Comparison of ENCODE assay signal across 8 cellular contexts in genomic region chr2:63049291-63050185, GRCh38. TPM values are rescaled to one million over a fixed set of nuclear protein-coding genes. Genes with fewer than 3 reads are reported as not detected.
DNase-seq lines count a peak whose midpoint lies in the region; ATAC-seq, FAIRE-seq and TF ChIP-seq lines count a peak whose summit lies in the region.

No MANE protein-coding gene starts in this region.

- H3K4me1 Mint-ChIP-seq in CD14-positive monocyte (peaks cover 60% of the 10 kb centered on the region), immature natural killer cell (peaks cover 45 to 53% of the 10 kb centered on the region in 2 donors)
- H3K4me1 Mint-ChIP-seq in activated T-cell treated with anti-CD3 and anti-CD28 coated beads, Interleukin-2, amount 50 U/mL, for 72 hours (ENCODE audit: low read depth): peaks cover 68% of the 10 kb centered on the region

- H3K36me3 ChIP-seq in thymus (ENCODE audit: control insufficient read depth, insufficient read depth): no peaks in the 10 kb centered on the region

- no peak for DNase-seq in CD14-positive monocyte (ENCODE audit: low spot score)
- peak; percentile 33 for DNase-seq in HK-2 (ENCODE audit: unreplicated experiment)
- peak; percentile 17 to 19 for DNase-seq in activated T-cell treated with anti-CD3 and anti-CD28 coated beads, Interleukin-2, amount 50 U/mL, for 72 hours
- DNase-seq in immature natural killer cell: no peak
- no peak for DNase-seq in GM12891 (ENCODE audit: insufficient read length, low spot score)
- no peak for DNase-seq in NCI-H446 (lab: John Stamatoyannopoulos, UW)
- DNase-seq in DMS79 (lab: John Stamatoyannopoulos, UW): no peak

- no peak for TF ChIP-seq POLR2A in GM12891 (IDR thresholded peaks at IDR 0.05; ENCODE audit: low read depth, low read length)

- no peak overlapping the region for H3K27ac ChIP-seq in thymus (ENCODE audit: low read depth)

- H3K9me3 ChIP-seq in thymus (ENCODE audit: control insufficient read depth): peaks cover 3% of the 10 kb centered on the region

- H3K27ac Mint-ChIP-seq in CD14-positive monocyte: no peak overlapping the region
- peak overlapping the region; percentile 43 for H3K27ac Mint-ChIP-seq in activated T-cell treated with anti-CD3 and anti-CD28 coated beads, Interleukin-2, amount 50 U/mL, for 72 hours
- no peak overlapping the region for H3K27ac Mint-ChIP-seq in immature natural killer cell

- no peak for TF ChIP-seq CTCF in CD14-positive monocyte (IDR thresholded peaks at IDR 0.05)

- no peak for FAIRE-seq in GM12891 (lab: Jason Lieb, UNC)

- H3K36me3 Mint-ChIP-seq in CD14-positive monocyte: peaks cover 27% of the 10 kb centered on the region in 2 donors
- peaks cover 3 to 4% of the 10 kb centered on the region in 2 donors for H3K36me3 Mint-ChIP-seq in activated T-cell treated with anti-CD3 and anti-CD28 coated beads, Interleukin-2, amount 50 U/mL, for 72 hours (ENCODE audit: insufficient read depth in 2 of 2)
- H3K36me3 Mint-ChIP-seq in immature natural killer cell: peaks cover 20 to 23% (median 23%) of the 10 kb centered on the region in 3 donors

- peak overlapping the region; percentile 74 for H3K4me3 ChIP-seq in thymus (ENCODE audit: low read length)

- H3K4me1 ChIP-seq in thymus (ENCODE audit: control insufficient read depth, insufficient read depth, low read length): peaks cover 33% of the 10 kb centered on the region

- 6% methylated on average over 46 of the region's 46 CpGs for WGBS in thymus

- peak in 1 of 2 donors; percentile 1 for ATAC-seq in activated T-cell treated with anti-CD3 and anti-CD28 coated beads, Interleukin-2, amount 50 U/mL, for 72 hours (replicated peaks in 1 of 2)

- peaks cover 90% of the 10 kb centered on the region for H3K27me3 ChIP-seq in thymus (ENCODE audit: control insufficient read depth, insufficient read depth)

- peak overlapping the region; percentile 62 to 91 for H3K4me3 Mint-ChIP-seq in CD14-positive monocyte
- peak overlapping the region; percentile 88 to 91 for H3K4me3 Mint-ChIP-seq in activated T-cell treated with anti-CD3 and anti-CD28 coated beads, Interleukin-2, amount 50 U/mL, for 72 hours
- H3K4me3 Mint-ChIP-seq in immature natural killer cell: peak overlapping the region; percentile 70 to 89 (median 83)

- peaks cover 0 to 45% (median 16%) of the 10 kb centered on the region in 7 donors for H3K9me3 Mint-ChIP-seq in CD14-positive monocyte
- no peaks in the 10 kb centered on the region for H3K9me3 Mint-ChIP-seq in activated T-cell treated with anti-CD3 and anti-CD28 coated beads, Interleukin-2, amount 50 U/mL, for 72 hours
- no peaks in the 10 kb centered on the region for H3K9me3 Mint-ChIP-seq in immature natural killer cell

- intact Hi-C loops in CD14-positive monocyte (cut with micrococcal nuclease): no loop called here

- H3K27me3 Mint-ChIP-seq in CD14-positive monocyte (ENCODE audit: low read depth in 3 of 3) (peaks cover 85 to 95% (median 88%) of the 10 kb centered on the region in 3 donors), immature natural killer cell (ENCODE audit: low read depth in 3 of 3) (peaks cover 27 to 39% (median 33%) of the 10 kb centered on the region in 3 donors)
- peaks cover 84% of the 10 kb centered on the region for H3K27me3 Mint-ChIP-seq in activated T-cell treated with anti-CD3 and anti-CD28 coated beads, Interleukin-2, amount 50 U/mL, for 72 hours (ENCODE audit: low read depth)

TF ChIP-seq in GM12891, 5 proteins besides CTCF, POLR2A, EP300 and RAD21:
- TF ChIP-seq POLR2AphosphoS5 (IDR thresholded peaks at IDR 0.05; ENCODE audit: low read depth, low read length) (no peak), SPI1 (IDR thresholded peaks at IDR 0.05; ENCODE audit: low read depth, low read length) (no peak), PAX5 (IDR thresholded peaks at IDR 0.05; ENCODE audit: insufficient read depth, low read length, severe bottlenecking) (no peak), TAF1 (IDR thresholded peaks at IDR 0.05; ENCODE audit: low read depth, low read length) (no peak), POU2F2 (IDR thresholded peaks at IDR 0.05; ENCODE audit: low read depth, low read length) (no peak)

RNA-seq across cellular contexts. Expression of gene OTX1, which starts 1.1 kb away (rescaled TPM):
- polyA plus RNA-seq in CD14-positive monocyte (not detected), immature natural killer cell (not detected), thymus (0.09 TPM)
- total RNA-seq in activated T-cell treated with anti-CD3 and anti-CD28 coated beads, Interleukin-2, amount 50 U/mL, for 72 hours: under 1 TPM in 1 of 2 donors, not detected in 1; 0.07 TPM
- polyA plus RNA-seq in GM12891 (2012; ENCODE audit: low read depth, missing spikeins): 0.17 TPM

Comparison
In these comparisons a context has a peak if more than half of its experiments do, and no peak if none do; other contexts are left out.
1. DNase-seq: peak in HK-2 (single experiment) and activated T-cell treated with anti-CD3 and anti-CD28 coated beads, Interleukin-2, amount 50 U/mL, for 72 hours (2 of 2); none in CD14-positive monocyte (single experiment), immature natural killer cell (0 of 3), GM12891 (single experiment), NCI-H446 (0 of 2) and DMS79 (single experiment).
2. Peak in every context shown above with its lines, with median percentiles within 50 percentile points of each other: H3K4me3 Mint-ChIP-seq.